ENCODE assay signal across 25 cellular contexts in genomic region chr4:7995135-7995534, GRCh38.
"Had no signal": no experiment of that assay in that cellular context is flagged by ENCODE, and none has a peak within 500 bp of the region (broad histone marks: within the 10 kb centered on the region; RNA-seq: fewer than 3 reads in every experiment).

No MANE protein-coding gene starts in this region.

- H3K9me3 ChIP-seq: pancreas, prostate gland, right lobe of liver, sigmoid colon, stomach, thoracic aorta, thyroid gland, upper lobe of left lung, vagina had no signal

- H3K27ac ChIP-seq: pancreas, prostate gland, right lobe of liver, sigmoid colon, stomach, thoracic aorta, thyroid gland, tibial nerve, upper lobe of left lung, vagina had no signal

- ATAC-seq: naive thymus-derived CD8-positive, alpha-beta T cell; natural killer cell treated with Interleukin-12 subunit alpha and Interleukin-12 subunit beta and Interleukin-15 and Interleukin-18, amount 100 ng/mL, for 72 hours; pancreas; right cardiac atrium; right lobe of liver; stimulated activated effector memory CD8-positive, alpha-beta T cell treated with anti-CD3 and anti-CD28 coated beads, Interleukin-12 subunit alpha, Interleukin-12 subunit beta, amount 100 ng/mL, for 72 hours; stimulated activated naive B cell treated with anti-CD40 and anti-IgM and Interleukin-4, amounts not matched to agents 10 μg/mL and 1 μg/mL and 100 μg/mL, for 72 hours had no signal

- H3K27me3 ChIP-seq: pancreas, right lobe of liver, sigmoid colon, stomach, thyroid gland, tibial nerve, upper lobe of left lung, vagina had no signal

- H3K4me3 ChIP-seq: pancreas, prostate gland, right lobe of liver, sigmoid colon, stomach, thoracic aorta, thyroid gland, tibial nerve, upper lobe of left lung, vagina had no signal

- H3K4me1 ChIP-seq: pancreas, prostate gland, right lobe of liver, sigmoid colon, stomach, thyroid gland, tibial nerve, upper lobe of left lung, vagina had no signal

- H3K36me3 ChIP-seq: pancreas, prostate gland, right lobe of liver, sigmoid colon, stomach, thoracic aorta, thyroid gland, upper lobe of left lung, vagina had no signal

- DNase-seq: naive B cell; naive thymus-derived CD8-positive, alpha-beta T cell; nephron progenitor cell; occipital lobe; right lobe of liver; sigmoid colon; small intestine; stimulated activated CD4-positive, alpha-beta T cell treated with anti-CD3 and anti-CD28 coated beads, Interleukin-15, amount 100 ng/mL, for 24 hours; stimulated activated CD4-positive, alpha-beta T cell treated with anti-CD3 and anti-CD28 coated beads, Interleukin-2, amount 100 ng/mL, for 24 hours; stimulated activated CD4-positive, alpha-beta T cell treated with anti-CD3 and anti-CD28 coated beads, Interleukin-2, amount 100 ng/mL, for 48 hours; stimulated activated CD4-positive, alpha-beta T cell treated with anti-CD3 and anti-CD28 coated beads, Interleukin-4, amount 100 ng/mL, for 24 hours; stimulated activated naive B cell treated with anti-CD40 and anti-IgM and Interleukin-4, amounts not matched to agents 10 μg/mL and 1 μg/mL and 100 μg/mL, for 72 hours; stimulated activated naive CD4-positive, alpha-beta T cell treated with Interleukin-2 at 50 U/mL for 16 hours; stomach; thyroid gland; trophoblast cell; upper lobe of left lung had no signal
